8 cellular contexts compared by ENCODE assay signal in genomic region chr1:156801409-156802121, GRCh38. TPM values are rescaled to one million over a fixed set of nuclear protein-coding genes. Genes with fewer than 3 reads are reported as not detected.
DNase-seq lines count a peak whose midpoint lies in the region; ATAC-seq and TF ChIP-seq lines count a peak whose summit lies in the region.

No MANE protein-coding gene starts in this region.

- H3K4me3 ChIP-seq in fibroblast of mammary gland (ENCODE audit: control insufficient read depth, low read depth, low read length), result no peak overlapping the region

- H3K36me3 Mint-ChIP-seq in activated naive CD4-positive, alpha-beta T cell treated with anti-CD3 and anti-CD28 coated beads for 36 hours (ENCODE audit: low read depth), result peaks cover 23% of the 10 kb centered on the region
- peaks cover 33% of the 10 kb centered on the region for H3K36me3 Mint-ChIP-seq in T-helper 2 cell treated with Interferon-gamma antibody and Interleukin-4, amounts not matched to agents 5 μg/mL and 100 μg/mL, for 36 hours (ENCODE audit: low read depth)

- H3K27ac Mint-ChIP-seq in activated naive CD4-positive, alpha-beta T cell treated with anti-CD3 and anti-CD28 coated beads for 36 hours, result peak overlapping the region; percentile 71
- peak overlapping the region; percentile 84 for H3K27ac Mint-ChIP-seq in T-helper 2 cell treated with Interferon-gamma antibody and Interleukin-4, amounts not matched to agents 5 μg/mL and 100 μg/mL, for 36 hours
- H3K27ac Mint-ChIP-seq in stimulated activated naive CD8-positive, alpha-beta T cell treated with anti-CD3 and anti-CD28 coated beads, Interleukin-15, amount 100 ng/mL, for 72 hours, result peak overlapping the region; percentile 60 to 89

- peaks cover 4% of the 10 kb centered on the region for H3K4me1 Mint-ChIP-seq in activated naive CD4-positive, alpha-beta T cell treated with anti-CD3 and anti-CD28 coated beads for 36 hours (ENCODE audit: low read depth)
- peaks cover 16% of the 10 kb centered on the region for H3K4me1 Mint-ChIP-seq in T-helper 2 cell treated with Interferon-gamma antibody and Interleukin-4, amounts not matched to agents 5 μg/mL and 100 μg/mL, for 36 hours (ENCODE audit: low read depth)
- peaks cover 35% of the 10 kb centered on the region for H3K4me1 Mint-ChIP-seq in stimulated activated naive CD8-positive, alpha-beta T cell treated with anti-CD3 and anti-CD28 coated beads, Interleukin-15, amount 100 ng/mL, for 72 hours

- DNase-seq in activated naive CD4-positive, alpha-beta T cell treated with anti-CD3 and anti-CD28 coated beads for 36 hours, result no peak
- no peak for DNase-seq in activated naive CD4-positive, alpha-beta T cell treated with Interleukin-2 at 50 U/mL for 16 hours
- DNase-seq in T-helper 2 cell treated with Interferon-gamma antibody and Interleukin-4, amounts not matched to agents 5 μg/mL and 100 μg/mL, for 36 hours (ENCODE audit: low spot score), result no peak
- DNase-seq in fibroblast of mammary gland (ENCODE audit: low read depth) (peak; percentile 94), NCI-H2227 (lab: John Stamatoyannopoulos, UW; ENCODE audit: unreplicated experiment) (no peak), GOT3 (lab: John Stamatoyannopoulos, UW) (no peak)
- DNase-seq in stimulated activated naive CD8-positive, alpha-beta T cell treated with anti-CD3 and anti-CD28 coated beads, Interleukin-15, amount 100 ng/mL, for 72 hours, result no peak

- TF ChIP-seq CTCF in fibroblast of mammary gland (conservative IDR thresholded peaks at IDR 0.05; ENCODE audit: control insufficient read depth, insufficient read depth, low read depth, low read length), result peak; percentile 47

- intact Hi-C loops in activated naive CD4-positive, alpha-beta T cell treated with anti-CD3 and anti-CD28 coated beads for 36 hours (cut with micrococcal nuclease), result loop anchor here (1.0 kb wide), 1 partner anchor 59 kb away; the partner anchor contains the start of gene NTRK1

- H3K4me3 Mint-ChIP-seq in activated naive CD4-positive, alpha-beta T cell treated with anti-CD3 and anti-CD28 coated beads for 36 hours, result no peak overlapping the region
- peak overlapping the region; percentile 33 for H3K4me3 Mint-ChIP-seq in T-helper 2 cell treated with Interferon-gamma antibody and Interleukin-4, amounts not matched to agents 5 μg/mL and 100 μg/mL, for 36 hours
- no peak overlapping the region for H3K4me3 Mint-ChIP-seq in stimulated activated naive CD8-positive, alpha-beta T cell treated with anti-CD3 and anti-CD28 coated beads, Interleukin-15, amount 100 ng/mL, for 72 hours

- peak; percentile 21 for ATAC-seq in stimulated activated naive CD8-positive, alpha-beta T cell treated with anti-CD3 and anti-CD28 coated beads, Interleukin-15, amount 100 ng/mL, for 72 hours
- no peak for ATAC-seq in HG03469 (IDR thresholded peaks at IDR 0.05; ENCODE audit: unreplicated experiment)

- CTCF ChIA-PET in activated naive CD4-positive, alpha-beta T cell treated with anti-CD3 and anti-CD28 coated beads for 36 hours (lab: Charles Lee), result interaction anchor here (1.3 to 9.4 kb wide), 7 partner anchors 10 to 112 kb away, joined by 3 to 177 read pairs (median 9); partner anchors contain the start of genes INSRR and NTRK1

- H3K9me3 Mint-ChIP-seq in activated naive CD4-positive, alpha-beta T cell treated with anti-CD3 and anti-CD28 coated beads for 36 hours, result no peaks in the 10 kb centered on the region
- H3K9me3 Mint-ChIP-seq in T-helper 2 cell treated with Interferon-gamma antibody and Interleukin-4, amounts not matched to agents 5 μg/mL and 100 μg/mL, for 36 hours, result no peaks in the 10 kb centered on the region
- no peaks in the 10 kb centered on the region for H3K9me3 Mint-ChIP-seq in stimulated activated naive CD8-positive, alpha-beta T cell treated with anti-CD3 and anti-CD28 coated beads, Interleukin-15, amount 100 ng/mL, for 72 hours

- H3K27me3 Mint-ChIP-seq in activated naive CD4-positive, alpha-beta T cell treated with anti-CD3 and anti-CD28 coated beads for 36 hours (ENCODE audit: low read depth), result no peaks in the 10 kb centered on the region
- H3K27me3 Mint-ChIP-seq in T-helper 2 cell treated with Interferon-gamma antibody and Interleukin-4, amounts not matched to agents 5 μg/mL and 100 μg/mL, for 36 hours (ENCODE audit: low read depth), result no peaks in the 10 kb centered on the region
- no peaks in the 10 kb centered on the region for H3K27me3 Mint-ChIP-seq in stimulated activated naive CD8-positive, alpha-beta T cell treated with anti-CD3 and anti-CD28 coated beads, Interleukin-15, amount 100 ng/mL, for 72 hours

RNA-seq across cellular contexts. Expression of gene SH2D2A, which starts 15.1 kb away (rescaled TPM):
- total RNA-seq in activated naive CD4-positive, alpha-beta T cell treated with anti-CD3 and anti-CD28 coated beads for 36 hours, result 100 to 1,000 TPM; 134 to 138 TPM

RNA-seq across cellular contexts. Expression of gene PRCC, which starts 34.2 kb away (rescaled TPM):
- 10 to 100 TPM; 55.2 to 55.8 TPM for total RNA-seq in activated naive CD4-positive, alpha-beta T cell treated with anti-CD3 and anti-CD28 coated beads for 36 hours

RNA-seq across cellular contexts. Expression of gene HDGF, which starts 50.1 kb away (rescaled TPM):
- total RNA-seq in activated naive CD4-positive, alpha-beta T cell treated with anti-CD3 and anti-CD28 coated beads for 36 hours, result 100 to 1,000 TPM; 282 to 283 TPM

RNA-seq across cellular contexts. Expression of gene INSRR, which starts 57.4 kb away (rescaled TPM):
- not detected for total RNA-seq in activated naive CD4-positive, alpha-beta T cell treated with anti-CD3 and anti-CD28 coated beads for 36 hours

RNA-seq across cellular contexts. Expression of gene NTRK1, which starts 59.1 kb away (rescaled TPM):
- total RNA-seq in activated naive CD4-positive, alpha-beta T cell treated with anti-CD3 and anti-CD28 coated beads for 36 hours, result under 1 TPM in 1 of 2 experiments, not detected in 1; 0.67 TPM
